17 cellular contexts compared by ENCODE assay signal in the genomic region with DNA sequence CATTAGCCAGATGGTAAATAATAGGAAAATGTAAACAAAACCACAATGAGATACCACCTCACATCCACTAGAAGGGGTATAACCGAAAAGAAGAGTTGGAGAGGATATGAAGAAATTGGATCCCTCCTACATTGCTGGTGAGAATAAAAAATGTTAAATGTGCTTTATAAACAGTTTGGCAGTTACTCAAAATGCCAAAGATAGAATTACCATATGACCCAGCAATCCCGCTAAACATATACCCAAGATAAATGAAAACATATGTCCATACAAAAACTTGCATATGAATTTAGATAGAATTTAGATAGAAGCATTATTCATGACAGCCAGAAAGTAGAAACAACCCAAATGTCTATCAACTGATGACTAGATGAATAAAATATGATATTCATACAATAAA. TPM values are rescaled to one million over a fixed set of nuclear protein-coding genes. Genes with fewer than 3 reads are reported as not detected.
A peak's percentile ranks its signal among the peaks of the same experiment; 100 is the strongest.
DNase-seq lines count a peak whose midpoint lies in the region; FAIRE-seq and TF ChIP-seq lines count a peak whose summit lies in the region.
"Had no signal": no experiment of that assay in that cellular context is flagged by ENCODE, and none has a peak within 500 bp of the region (broad histone marks: within the 10 kb centered on the region; RNA-seq: fewer than 3 reads in every experiment).

No MANE protein-coding gene starts in this region.

- peak overlapping the region; percentile 92 for H3K27ac ChIP-seq in SK-N-MC

- H3K27me3 Mint-ChIP-seq in osteocyte (ENCODE audit: unreplicated experiment): no peaks in the 10 kb centered on the region

- peaks cover 43% of the 10 kb centered on the region for H3K4me1 Mint-ChIP-seq in osteocyte (ENCODE audit: unreplicated experiment)
- H3K4me1 Mint-ChIP-seq: B cell had no signal

- H3K9me3 Mint-ChIP-seq in osteocyte (ENCODE audit: unreplicated experiment): no peaks in the 10 kb centered on the region
- H3K9me3 Mint-ChIP-seq: CD4-positive, alpha-beta T cell had no signal

- H3K36me3 Mint-ChIP-seq in osteocyte (ENCODE audit: unreplicated experiment): peaks cover 3% of the 10 kb centered on the region

- peak overlapping the region; percentile 33 for H3K9ac ChIP-seq in SK-N-MC (ENCODE audit: insufficient read length)

- no peaks in the 10 kb centered on the region; the same call in 1 of the 2 replicates for H3K9me3 ChIP-seq in SK-N-MC (ENCODE audit: low read depth, low read length)

- H3K36me3 ChIP-seq in SK-N-MC (ENCODE audit: insufficient read depth, low read length): no peaks in the 10 kb centered on the region

- peak; percentile 26 for TF ChIP-seq CTCF in osteocyte (IDR thresholded peaks at IDR 0.05)

- FAIRE-seq in HTR-8/SVneo (lab: Jason Lieb, UNC): no peak
- FAIRE-seq: GM19239, K562 had no signal

- no peak overlapping the region for H3K4me3 Mint-ChIP-seq in osteocyte (ENCODE audit: unreplicated experiment)
- H3K4me3 Mint-ChIP-seq: B cell; CD4-positive, alpha-beta T cell had no signal

- intact Hi-C loops in posterior vena cava (cut with DNase I): no loop called here

- DNase-seq in EH (ENCODE audit: low read depth) (peak; percentile 50), SK-N-MC (ENCODE audit: low read depth, low spot score) (peak; percentile 72), dedifferentiated amniotic fluid mesenchymal stem cell (ENCODE audit: extremely low spot score) (peak; percentile 51), osteocyte (ENCODE audit: extremely low spot score, unreplicated experiment) (no peak), posterior vena cava (ENCODE audit: low spot score) (no peak), SHP77 (lab: John Stamatoyannopoulos, UW) (no peak), HTR-8/SVneo (ENCODE audit: insufficient read length, low spot score) (no peak)
- DNase-seq: C1 segment of cervical spinal cord; CD4-positive, alpha-beta T cell; DND-41; GF-D8; HCEC 1CT had no signal

- peak overlapping the region; percentile 64 for H3K4me3 ChIP-seq in SK-N-MC
- H3K4me3 ChIP-seq: K562 had no signal

- peak overlapping the region; percentile 82 for H3K27ac Mint-ChIP-seq in osteocyte (ENCODE audit: unreplicated experiment)
- H3K27ac Mint-ChIP-seq: B cell; CD4-positive, alpha-beta T cell had no signal

RNA-seq across cellular contexts. Expression of a gene that starts 4.4 kb away (rescaled TPM):
- total RNA-seq in osteocyte (0.24 and 0.94 TPM in 2 replicates), posterior vena cava (10 to 100 TPM; 41.0 to 42.3 TPM)
- total RNA-seq: A172; B cell; CD4-positive, alpha-beta T cell; H4; K562 had no signal

Comparison
In these comparisons a context has a peak if more than half of its experiments do, and no peak if none do; other contexts are left out.
1. DNase-seq: peak in EH (single experiment), SK-N-MC (single experiment) and dedifferentiated amniotic fluid mesenchymal stem cell (single experiment); none in osteocyte (single experiment), posterior vena cava (single experiment), SHP77 (0 of 2) and HTR-8/SVneo (single experiment).
2. RNA of a gene that starts 4.4 kb away (total RNA-seq): 41.0 to 42.3 TPM in posterior vena cava; 0.24 to 0.94 TPM in osteocyte; every median in the first group is over 10 times any median in the second.